In the genomic region with DNA sequence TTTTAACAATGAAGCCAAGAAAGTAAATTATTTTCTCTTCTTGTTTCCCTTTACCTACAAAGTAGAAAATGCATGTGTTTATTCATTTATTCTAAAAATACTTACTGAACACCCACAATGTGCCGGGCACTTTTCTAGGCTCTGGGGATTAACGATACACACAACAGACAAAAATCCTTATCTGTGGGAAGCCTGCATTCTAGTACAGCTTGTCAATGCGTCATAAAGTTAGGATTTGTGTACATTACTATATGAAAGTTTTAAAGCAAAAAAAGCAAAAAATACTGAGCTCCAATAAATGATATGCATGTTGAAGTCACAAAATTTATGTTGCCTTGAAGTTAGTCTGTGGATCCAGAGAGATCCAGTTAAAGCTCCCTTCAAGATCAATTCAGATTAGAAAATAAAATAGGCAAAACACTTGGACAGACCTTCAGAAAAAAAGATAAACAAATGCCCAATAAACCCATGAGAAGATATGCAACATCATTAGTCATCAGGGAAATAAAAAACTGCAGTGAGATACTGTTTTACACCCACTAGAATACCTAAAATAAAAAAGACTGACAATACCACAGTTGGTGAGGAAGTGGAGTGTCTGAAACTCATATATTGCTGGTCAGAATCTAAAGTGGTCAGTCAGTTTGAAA, we compare ENCODE assay signal across 19 cellular contexts. TPM values are rescaled to one million over a fixed set of nuclear protein-coding genes. Genes with fewer than 3 reads are reported as not detected.
DNase-seq lines count a peak whose midpoint lies in the region; ATAC-seq and TF ChIP-seq lines count a peak whose summit lies in the region.
"Had no signal": no experiment of that assay in that cellular context is flagged by ENCODE, and none has a peak within 500 bp of the region (broad histone marks: within the 10 kb centered on the region; RNA-seq: fewer than 3 reads in every experiment).

No MANE protein-coding gene starts in this region.

- in situ Hi-C loops in mammary epithelial cell (cut with MboI; ENCODE audit: low sequenced_read_pairs in 2 of 2), result no loop called here

- H3K4me3 Mint-ChIP-seq in activated T-cell treated with anti-CD3 and anti-CD28 coated beads, Interleukin-2, amount 50 U/mL, for 24 hours, result no peak overlapping the region
- H3K4me3 Mint-ChIP-seq in effector memory CD8-positive, alpha-beta T cell, result no peak overlapping the region
- H3K4me3 Mint-ChIP-seq: activated naive CD4-positive, alpha-beta T cell treated with anti-CD3 and anti-CD28 coated beads, Interleukin-2, amount 50 U/mL, for 24 hours; CD8-positive, alpha-beta T cell; dendritic cell treated with granulocyte-macrophage colony-stimulating factor and Interleukin-4, amounts not matched to agents 40 ng/mL and 50 ng/mL, for 4 days had no signal

- H3K27ac Mint-ChIP-seq in activated T-cell treated with anti-CD3 and anti-CD28 coated beads, Interleukin-2, amount 50 U/mL, for 24 hours, result peak overlapping the region; percentile 38
- peak overlapping the region; percentile 57 to 67 for H3K27ac Mint-ChIP-seq in effector memory CD8-positive, alpha-beta T cell
- H3K27ac Mint-ChIP-seq: activated naive CD4-positive, alpha-beta T cell treated with anti-CD3 and anti-CD28 coated beads, Interleukin-2, amount 50 U/mL, for 24 hours; dendritic cell treated with granulocyte-macrophage colony-stimulating factor and Interleukin-4, amounts not matched to agents 40 ng/mL and 50 ng/mL, for 4 days had no signal

- H3K4me1 ChIP-seq in smooth muscle cell (ENCODE audit: low read depth), result peaks cover 1% of the 10 kb centered on the region
- peaks cover 11% of the 10 kb centered on the region for H3K4me1 ChIP-seq in mammary epithelial cell (ENCODE audit: insufficient read depth, low read length)

- H3K9ac ChIP-seq in smooth muscle cell (ENCODE audit: low read depth) (no peak overlapping the region), mammary epithelial cell (ENCODE audit: insufficient read depth, low read length) (no peak overlapping the region)

- no TSS peak for BruUV-seq in mammary epithelial cell (replicated peaks; lab: Mats Ljungman, UMichigan)

- H3K9me3 Mint-ChIP-seq in activated T-cell treated with anti-CD3 and anti-CD28 coated beads, Interleukin-2, amount 50 U/mL, for 24 hours, result no peaks in the 10 kb centered on the region
- H3K9me3 Mint-ChIP-seq in effector memory CD8-positive, alpha-beta T cell, result no peaks in the 10 kb centered on the region
- H3K9me3 Mint-ChIP-seq: activated naive CD4-positive, alpha-beta T cell treated with anti-CD3 and anti-CD28 coated beads, Interleukin-2, amount 50 U/mL, for 24 hours; CD8-positive, alpha-beta T cell; dendritic cell treated with granulocyte-macrophage colony-stimulating factor and Interleukin-4, amounts not matched to agents 40 ng/mL and 50 ng/mL, for 4 days had no signal

- DNase-seq in activated T-cell treated with anti-CD3 and anti-CD28 coated beads, Interleukin-2, amount 50 U/mL, for 24 hours, result no peak
- no peak for DNase-seq in activated T-cell treated with anti-CD3 and anti-CD28 coated beads, Interleukin-2, amount 50 U/mL, for 1 hour
- DNase-seq in M059J (ENCODE audit: low read depth) (peak; percentile 69), smooth muscle cell (lab: John Stamatoyannopoulos, UW; ENCODE audit: unreplicated experiment) (no peak), mammary epithelial cell (no peak)
- no peak for DNase-seq in effector memory CD8-positive, alpha-beta T cell
- DNase-seq: activated CD8-positive, alpha-beta memory T cell treated with anti-CD3 and anti-CD28 coated beads, Interleukin-2, amount 50 U/mL, for 48 hours; brain microvascular endothelial cell; CD8-positive, alpha-beta T cell; DMS79; NCI-H187 treated with DMSO at 0.1 percent for 48 hours; stimulated activated CD4-positive, alpha-beta T cell treated with anti-CD3 and anti-CD28 coated beads, Interleukin-15, amount 100 ng/mL, for 24 hours; stimulated activated naive CD8-positive, alpha-beta T cell treated with anti-CD3 and anti-CD28 coated beads, Interleukin-15, Interleukin-2, amounts not matched to agents 100 U/mL and 50 U/mL, for 24 hours; upper lobe of left lung had no signal

- H3K27ac ChIP-seq in smooth muscle cell (ENCODE audit: low read depth) (peak overlapping the region; percentile 71), mammary epithelial cell (ENCODE audit: insufficient read depth, low read depth, low read length) (no peak overlapping the region)
- H3K27ac ChIP-seq: brain microvascular endothelial cell, upper lobe of left lung had no signal

- TF ChIP-seq CTCF in smooth muscle cell (IDR thresholded peaks at IDR 0.05; ENCODE audit: borderline replicate concordance, insufficient read depth, poor library complexity, severe bottlenecking) (no peak), mammary epithelial cell (conservative IDR thresholded peaks at IDR 0.05 in 1 of 2, IDR thresholded peaks at IDR 0.05 in 1 of 2; ENCODE audit: extremely low read depth in 1 of 2, insufficient read depth in 1 of 2, low read depth in 1 of 2, low read length in 2 of 2) (no peak)

- peaks cover 12% of the 10 kb centered on the region for H3K36me3 ChIP-seq in smooth muscle cell (ENCODE audit: low read depth)
- H3K36me3 ChIP-seq in mammary epithelial cell (ENCODE audit: insufficient read depth, low read length), result peaks cover 8% of the 10 kb centered on the region

- H3K4me2 ChIP-seq in smooth muscle cell (peak overlapping the region; percentile 62), mammary epithelial cell (ENCODE audit: insufficient read depth, low read depth, low read length) (no peak overlapping the region)

- intact Hi-C loops in mammary epithelial cell (cut with micrococcal nuclease), result no loop called here

- H3K27me3 Mint-ChIP-seq in activated T-cell treated with anti-CD3 and anti-CD28 coated beads, Interleukin-2, amount 50 U/mL, for 24 hours, result no peaks in the 10 kb centered on the region
- H3K27me3 Mint-ChIP-seq in effector memory CD8-positive, alpha-beta T cell, result no peaks in the 10 kb centered on the region
- H3K27me3 Mint-ChIP-seq: activated naive CD4-positive, alpha-beta T cell treated with anti-CD3 and anti-CD28 coated beads, Interleukin-2, amount 50 U/mL, for 24 hours; dendritic cell treated with granulocyte-macrophage colony-stimulating factor and Interleukin-4, amounts not matched to agents 40 ng/mL and 50 ng/mL, for 4 days had no signal

- CTCF ChIA-PET in mammary epithelial cell (lab: Charles Lee; ENCODE audit: low non-redundant PET), result no interaction called here

- H3K27me3 ChIP-seq in smooth muscle cell (ENCODE audit: low read depth), result no peaks in the 10 kb centered on the region
- H3K27me3 ChIP-seq in mammary epithelial cell (ENCODE audit: insufficient read depth, low read length), result no peaks in the 10 kb centered on the region
- H3K27me3 ChIP-seq: brain microvascular endothelial cell, upper lobe of left lung had no signal

- H3K79me2 ChIP-seq in smooth muscle cell (ENCODE audit: low read depth) (no peaks in the 10 kb centered on the region), mammary epithelial cell (ENCODE audit: insufficient read depth, low read length) (peaks cover 14% of the 10 kb centered on the region)

- 22% methylated on average over 3 of the region's 3 CpGs for WGBS in smooth muscle cell (ENCODE audit: low lambda C conversion rate)
- WGBS in mammary epithelial cell (ENCODE audit: low coverage, missing lambda C conversion rate), result 98% methylated on average over 3 of the region's 3 CpGs

- peaks cover 45% of the 10 kb centered on the region for H3K4me1 Mint-ChIP-seq in activated T-cell treated with anti-CD3 and anti-CD28 coated beads, Interleukin-2, amount 50 U/mL, for 24 hours (ENCODE audit: low read depth)
- H3K4me1 Mint-ChIP-seq in effector memory CD8-positive, alpha-beta T cell (ENCODE audit: low read depth in 2 of 2), result peaks cover 6 to 7% of the 10 kb centered on the region in 2 donors

- H3K9me3 ChIP-seq in smooth muscle cell (replicated peaks; ENCODE audit: low read depth) (no peaks in the 10 kb centered on the region), mammary epithelial cell (replicated peaks; ENCODE audit: insufficient read depth, low read length) (no peaks in the 10 kb centered on the region)
- H3K9me3 ChIP-seq: upper lobe of left lung had no signal

- dilution Hi-C loops in mammary epithelial cell (cut with HindIII; ENCODE audit: low sequenced_read_pairs), result no loop called here

- H4K20me1 ChIP-seq in smooth muscle cell (ENCODE audit: low read depth) (peaks cover 95% of the 10 kb centered on the region), mammary epithelial cell (ENCODE audit: insufficient read depth, low read length) (no peaks in the 10 kb centered on the region)

- ATAC-seq in effector memory CD8-positive, alpha-beta T cell (replicated peaks), result no peak
- ATAC-seq in GM21381 (IDR thresholded peaks at IDR 0.05; ENCODE audit: unreplicated experiment) (no peak), GM19463 (IDR thresholded peaks at IDR 0.05; ENCODE audit: unreplicated experiment) (no peak)
- ATAC-seq: CD8-positive, alpha-beta T cell; Right ventricle myocardium inferior; stimulated activated naive CD8-positive, alpha-beta T cell treated with anti-CD3 and anti-CD28 coated beads, Interleukin-15, Interleukin-2, amounts not matched to agents 100 U/mL and 50 U/mL, for 24 hours had no signal

- H2AFZ ChIP-seq in smooth muscle cell (ENCODE audit: low read depth) (no peak overlapping the region), mammary epithelial cell (ENCODE audit: low read depth, low read length) (no peak overlapping the region)

- H3K36me3 Mint-ChIP-seq in activated T-cell treated with anti-CD3 and anti-CD28 coated beads, Interleukin-2, amount 50 U/mL, for 24 hours (ENCODE audit: low read depth), result peaks cover 93% of the 10 kb centered on the region
- H3K36me3 Mint-ChIP-seq in effector memory CD8-positive, alpha-beta T cell (ENCODE audit: insufficient read depth), result peaks cover 60% of the 10 kb centered on the region

- no peak overlapping the region for H3K4me3 ChIP-seq in smooth muscle cell
- no peak overlapping the region for H3K4me3 ChIP-seq in mammary epithelial cell (replicated peaks in 1 of 3; ENCODE audit: insufficient read depth in 1 of 3, low read depth in 2 of 3, low read length in 3 of 3)
- H3K4me3 ChIP-seq: upper lobe of left lung had no signal

- H3F3A ChIP-seq in smooth muscle cell (ENCODE audit: low read depth), result no peaks in the 10 kb centered on the region

RNA-seq across cellular contexts. Expression of gene KCNQ4, which starts 33.1 kb away (rescaled TPM):
- total RNA-seq in M059J (2014; rRNA removed; shearing (Covaris generic)), result 0.05 TPM in 1 of 2 replicates, not detected in the other
- 0.63 TPM in 1 of 2 replicates, not detected in the other for total RNA-seq in smooth muscle cell
- 0.06 and 0.17 TPM in 2 replicates for polyA plus RNA-seq in smooth muscle cell
- not detected for total RNA-seq in mammary epithelial cell
- 0.02 TPM for polyA plus RNA-seq in mammary epithelial cell
- not detected for polyA minus RNA-seq in mammary epithelial cell

RNA-seq across cellular contexts. Expression of gene NFYC, which starts 58.9 kb away (rescaled TPM):
- total RNA-seq in M059J (2014; rRNA removed; shearing (Covaris generic)), result 24.9 and 38.1 TPM in 2 replicates
- total RNA-seq in smooth muscle cell (18.1 and 18.4 TPM in 2 replicates), mammary epithelial cell (10 to 100 TPM; 32.0 to 48.7 TPM)
- polyA plus RNA-seq in smooth muscle cell (28.6 and 35.3 TPM in 2 replicates), mammary epithelial cell (57.0 TPM)
- polyA minus RNA-seq in mammary epithelial cell, result 26.7 TPM
